Comparison of ENCODE assay signal across 2 cellular contexts in genomic region chr3:171453175-171453868, GRCh38.
TF ChIP-seq lines count a peak whose summit lies in the region.

No MANE protein-coding gene starts in this region.

TF ChIP-seq in IMR-90, 13 proteins besides CTCF, POLR2A, EP300 and RAD21:
- TF ChIP-seq, protein P1, sequence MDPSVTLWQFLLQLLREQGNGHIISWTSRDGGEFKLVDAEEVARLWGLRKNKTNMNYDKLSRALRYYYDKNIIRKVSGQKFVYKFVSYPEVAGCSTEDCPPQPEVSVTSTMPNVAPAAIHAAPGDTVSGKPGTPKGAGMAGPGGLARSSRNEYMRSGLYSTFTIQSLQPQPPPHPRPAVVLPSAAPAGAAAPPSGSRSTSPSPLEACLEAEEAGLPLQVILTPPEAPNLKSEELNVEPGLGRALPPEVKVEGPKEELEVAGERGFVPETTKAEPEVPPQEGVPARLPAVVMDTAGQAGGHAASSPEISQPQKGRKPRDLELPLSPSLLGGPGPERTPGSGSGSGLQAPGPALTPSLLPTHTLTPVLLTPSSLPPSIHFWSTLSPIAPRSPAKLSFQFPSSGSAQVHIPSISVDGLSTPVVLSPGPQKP (IDR thresholded peaks at IDR 0.05; ENCODE audit: borderline replicate concordance, low read depth, low read length): no peak
- TF ChIP-seq MAFK (IDR thresholded peaks at IDR 0.05; ENCODE audit: low read depth, low read length) (no peak), CEBPB (IDR thresholded peaks at IDR 0.05; ENCODE audit: low read depth, low read length) (no peak), BHLHE40 (IDR thresholded peaks at IDR 0.05; ENCODE audit: low read depth, low read length) (no peak), FOS (IDR thresholded peaks at IDR 0.05; ENCODE audit: low read depth, low read length) (no peak), RCOR1 (IDR thresholded peaks at IDR 0.05; ENCODE audit: insufficient replicate concordance, low read length) (no peak)
- TF ChIP-seq, protein P2, sequence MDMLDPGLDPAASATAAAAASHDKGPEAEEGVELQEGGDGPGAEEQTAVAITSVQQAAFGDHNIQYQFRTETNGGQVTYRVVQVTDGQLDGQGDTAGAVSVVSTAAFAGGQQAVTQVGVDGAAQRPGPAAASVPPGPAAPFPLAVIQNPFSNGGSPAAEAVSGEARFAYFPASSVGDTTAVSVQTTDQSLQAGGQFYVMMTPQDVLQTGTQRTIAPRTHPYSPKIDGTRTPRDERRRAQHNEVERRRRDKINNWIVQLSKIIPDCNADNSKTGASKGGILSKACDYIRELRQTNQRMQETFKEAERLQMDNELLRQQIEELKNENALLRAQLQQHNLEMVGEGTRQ (IDR thresholded peaks at IDR 0.05; ENCODE audit: low read depth, low read length): no peak

TF ChIP-seq in H1, 55 proteins besides CTCF, POLR2A, EP300 and RAD21:
- TF ChIP-seq SP1 (IDR thresholded peaks at IDR 0.05; ENCODE audit: low read depth, low read length) (0 out of 2 replicates have a peak, but pooled peaks have one; percentile 12), POLR2AphosphoS5 (IDR thresholded peaks at IDR 0.05; ENCODE audit: low read depth, low read length) (no peak), SIN3A (conservative IDR thresholded peaks at IDR 0.05 in 1 of 2, IDR thresholded peaks at IDR 0.05 in 1 of 2; ENCODE audit: low read depth in 1 of 2, low read length in 2 of 2) (peak in 1 of 2 experiments; percentile 34; a peak in 1 of 4 replicates), YY1 (IDR thresholded peaks at IDR 0.05; ENCODE audit: low read depth, low read length) (peak; percentile 58; the same call in 1 of the 2 replicates), CBX5 (IDR thresholded peaks at IDR 0.05; ENCODE audit: low read depth, low read length) (no peak), HDAC2 (IDR thresholded peaks at IDR 0.05; ENCODE audit: borderline replicate concordance in 1 of 2, low read depth in 2 of 2, low read length in 2 of 2) (0 out of 4 replicates have a peak, but pooled peaks of 1 of the 2 experiments have one; percentile 56), CEBPB (IDR thresholded peaks at IDR 0.05; ENCODE audit: low read depth, low read length) (no peak), TCF12 (IDR thresholded peaks at IDR 0.05; ENCODE audit: low read depth, low read length) (no peak), KDM4A (IDR thresholded peaks at IDR 0.05; ENCODE audit: low read depth, low read length, severe bottlenecking) (peak; percentile 31), TEAD4 (IDR thresholded peaks at IDR 0.05; ENCODE audit: low read depth, low read length) (peak; percentile 48; the same call in 1 of the 2 replicates), SIRT6 (IDR thresholded peaks at IDR 0.05; ENCODE audit: low read length) (no peak)
